In the genomic region with DNA sequence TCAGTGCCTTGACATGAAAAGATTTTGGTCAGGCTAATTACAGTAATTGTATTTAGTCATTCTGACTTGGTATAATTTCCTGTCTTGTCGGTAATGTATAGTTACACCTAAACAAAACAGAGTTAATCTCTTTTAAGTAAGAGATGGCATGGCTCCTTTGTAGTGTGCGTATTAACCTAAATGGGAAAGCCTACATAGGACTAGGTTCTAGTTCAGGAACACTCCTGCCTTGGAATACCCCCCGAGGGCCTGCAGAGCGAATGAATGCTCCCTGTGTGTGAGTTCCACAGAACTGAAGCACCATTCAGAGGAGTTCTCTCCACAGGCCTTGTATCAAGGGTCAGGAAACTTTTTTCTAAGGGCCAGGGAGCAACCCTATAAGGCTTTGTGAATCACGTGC, we compare ENCODE assay signal across 29 cellular contexts. TPM values are rescaled to one million over a fixed set of nuclear protein-coding genes. Genes with fewer than 3 reads are reported as not detected.
DNase-seq lines count a peak whose midpoint lies in the region; ATAC-seq and TF ChIP-seq lines count a peak whose summit lies in the region.
"Had no signal": no experiment of that assay in that cellular context is flagged by ENCODE, and none has a peak within 500 bp of the region (broad histone marks: within the 10 kb centered on the region; RNA-seq: fewer than 3 reads in every experiment).

No MANE protein-coding gene starts in this region.

- H3K4me1 ChIP-seq in heart left ventricle, result peaks cover 0 to 51% (median 21%) of the 10 kb centered on the region in 12 donors
- no peaks in the 10 kb centered on the region for H3K4me1 ChIP-seq in smooth muscle cell (ENCODE audit: low read depth)
- H3K4me1 ChIP-seq: BE2C had no signal

- H3K9ac ChIP-seq in smooth muscle cell (ENCODE audit: low read depth), result no peak overlapping the region

- no peaks in the 10 kb centered on the region for H3K36me3 ChIP-seq in heart left ventricle
- no peaks in the 10 kb centered on the region for H3K36me3 ChIP-seq in smooth muscle cell (ENCODE audit: low read depth)
- H3K36me3 ChIP-seq: BE2C had no signal

- H3K27me3 ChIP-seq in heart left ventricle, result no peaks in the 10 kb centered on the region
- no peaks in the 10 kb centered on the region for H3K27me3 ChIP-seq in smooth muscle cell (ENCODE audit: low read depth)
- H3K27me3 ChIP-seq: BE2C had no signal

- H3K4me3 Mint-ChIP-seq in HFFc6, result no peak overlapping the region
- H3K4me3 Mint-ChIP-seq: activated CD8-positive, alpha-beta memory T cell treated with anti-CD3 and anti-CD28 coated beads, Interleukin-2, amount 10 ng/mL, durations not matched to agents 7 days and 5 days; naive thymus-derived CD4-positive, alpha-beta T cell had no signal

- no peak overlapping the region for H2AFZ ChIP-seq in smooth muscle cell (ENCODE audit: low read depth)

- no peak overlapping the region for H3K4me2 ChIP-seq in smooth muscle cell

- intact Hi-C loops in heart left ventricle (cut with DNase I), result loop anchor here in 3 of 10 donors (2.0 to 5.0 kb wide), 3 partner anchors 41 to 45 kb away; a partner anchor contains a TSS
- intact Hi-C loops in Right ventricle myocardium inferior (cut with DNase I), result no loop called here

- ATAC-seq in heart left ventricle (no peak), Right ventricle myocardium inferior (no peak)
- ATAC-seq: activated CD8-positive, alpha-beta memory T cell treated with anti-CD3 and anti-CD28 coated beads, Interleukin-2, amount 10 ng/mL, durations not matched to agents 7 days and 5 days; activated T-cell treated with anti-CD3 and anti-CD28 coated beads, Interleukin-2, amount 50 U/mL, for 72 hours; GM12878; naive thymus-derived CD4-positive, alpha-beta T cell had no signal

- peaks cover 15% of the 10 kb centered on the region for H3K4me1 Mint-ChIP-seq in HFFc6 (ENCODE audit: low read depth)

- DNase-seq in heart left ventricle (no peak), Right ventricle myocardium inferior (ENCODE audit: missing footprints) (no peak), NCI-H1048 (lab: John Stamatoyannopoulos, UW) (peak; percentile 33), epithelial cell of esophagus (ENCODE audit: low read depth) (peak; percentile 4), smooth muscle cell (lab: John Stamatoyannopoulos, UW; ENCODE audit: unreplicated experiment) (no peak), HFFc6 (no peak), hypothalamus (lab: John Stamatoyannopoulos, UW) (no peak)
- DNase-seq: ACHN; activated CD4-positive, alpha-beta T cell treated with anti-CD3 and anti-CD28 coated beads, Interleukin-2, amount 50 U/mL, for 4 hours; activated CD8-positive, alpha-beta memory T cell treated with anti-CD3 and anti-CD28 coated beads, Interleukin-2, amount 10 ng/mL, durations not matched to agents 7 days and 5 days; activated T-cell treated with anti-CD3 and anti-CD28 coated beads, Interleukin-2, amount 50 U/mL, for 72 hours; BE2C; caudate nucleus; cortex of kidney; DMS153; effector memory CD4-positive, alpha-beta T cell; erythroblast; Kasumi-1; kidney; naive thymus-derived CD4-positive, alpha-beta T cell; NCI-H1694; NCI-H2171 treated with DMSO at 0.1 percent for 48 hours; NCI-H510A; occipital lobe; stimulated activated naive CD4-positive, alpha-beta T cell had no signal

- no peaks in the 10 kb centered on the region for H3K36me3 Mint-ChIP-seq in HFFc6 (ENCODE audit: low read depth)

- no peaks in the 10 kb centered on the region for H3F3A ChIP-seq in smooth muscle cell (ENCODE audit: low read depth)

- TF ChIP-seq POLR2A in heart left ventricle (IDR thresholded peaks at IDR 0.05), result no peak

- H3K4me3 ChIP-seq in heart left ventricle (no peak overlapping the region), epithelial cell of esophagus (ENCODE audit: low read length) (no peak overlapping the region), smooth muscle cell (no peak overlapping the region)
- H3K4me3 ChIP-seq: GM12878, SK-N-MC, skin epidermis had no signal

- H4K20me1 ChIP-seq in smooth muscle cell (ENCODE audit: low read depth), result no peaks in the 10 kb centered on the region

- WGBS in heart left ventricle, 4 donors, result 70 to 77% (median 75%) methylated on average over 5 of the region's 5 CpGs
- 71% methylated on average over 5 of the region's 5 CpGs for WGBS in smooth muscle cell (ENCODE audit: low lambda C conversion rate)

- H3K9me3 ChIP-seq in heart left ventricle, result peaks cover 0 to 5% (median 0%) of the 10 kb centered on the region in 12 donors
- H3K9me3 ChIP-seq in smooth muscle cell (replicated peaks; ENCODE audit: low read depth), result no peaks in the 10 kb centered on the region
- H3K9me3 ChIP-seq: BE2C had no signal

- H3K27ac ChIP-seq in heart left ventricle, result peak overlapping the region; percentile 14 to 75 (median 62)
- H3K27ac ChIP-seq in smooth muscle cell (ENCODE audit: low read depth), result peak overlapping the region; percentile 3
- H3K27ac ChIP-seq: RWPE1, SK-N-MC had no signal

- H3K9me3 Mint-ChIP-seq in HFFc6, result no peaks in the 10 kb centered on the region

- H3K27me3 Mint-ChIP-seq in HFFc6 (ENCODE audit: insufficient read depth), result peaks cover 4% of the 10 kb centered on the region; the same call in 1 of the 2 replicates
- H3K27me3 Mint-ChIP-seq: activated CD8-positive, alpha-beta memory T cell treated with anti-CD3 and anti-CD28 coated beads, Interleukin-2, amount 10 ng/mL, durations not matched to agents 7 days and 5 days; naive thymus-derived CD4-positive, alpha-beta T cell had no signal

- TF ChIP-seq CTCF in heart left ventricle (IDR thresholded peaks at IDR 0.05) (no peak), epithelial cell of esophagus (IDR thresholded peaks at IDR 0.05; ENCODE audit: insufficient read depth, low read depth, low read length, missing control alignments) (no peak), smooth muscle cell (IDR thresholded peaks at IDR 0.05; ENCODE audit: borderline replicate concordance, insufficient read depth, poor library complexity, severe bottlenecking) (no peak), HFFc6 (IDR thresholded peaks at IDR 0.05) (no peak)

- no peaks in the 10 kb centered on the region for H3K79me2 ChIP-seq in smooth muscle cell (ENCODE audit: low read depth)

- H3K27ac Mint-ChIP-seq in HFFc6, result no peak overlapping the region
- H3K27ac Mint-ChIP-seq: activated CD8-positive, alpha-beta memory T cell treated with anti-CD3 and anti-CD28 coated beads, Interleukin-2, amount 10 ng/mL, durations not matched to agents 7 days and 5 days; activated T-cell treated with anti-CD3 and anti-CD28 coated beads, Interleukin-2, amount 50 U/mL, for 72 hours had no signal

RNA-seq across cellular contexts. Expression of a gene that starts 45.0 kb away (rescaled TPM):
- total RNA-seq in heart left ventricle (10 to 100 TPM in 4 of 9 donors, 1 to 10 TPM in 5; 7.5 to 17.3 (median 9.9) TPM), Right ventricle myocardium inferior (9.2 TPM), smooth muscle cell (69.0 and 77.1 TPM in 2 replicates)
- polyA plus RNA-seq in heart left ventricle (1 to 10 TPM; 4.6 to 6.7 TPM), smooth muscle cell (31.0 and 31.3 TPM in 2 replicates)
- 10 to 100 TPM; 13.7 to 17.1 (median 16.0) TPM for total RNA-seq in HFFc6 (2021; fragmentation: NEBNext Ultra II Directional; extraction: Animal tissue kit (Norgen Biotek cat#: 25700))

Comparison
In these comparisons a context has a peak if more than half of its experiments do, and no peak if none do; other contexts are left out.
1. DNase-seq: peak in NCI-H1048 (single experiment) and epithelial cell of esophagus (single experiment); none in heart left ventricle (0 of 5), Right ventricle myocardium inferior (single experiment), smooth muscle cell (single experiment), HFFc6 (single experiment) and hypothalamus (0 of 51).